Comparison of ENCODE assay signal across 10 cellular contexts in the genomic region with DNA sequence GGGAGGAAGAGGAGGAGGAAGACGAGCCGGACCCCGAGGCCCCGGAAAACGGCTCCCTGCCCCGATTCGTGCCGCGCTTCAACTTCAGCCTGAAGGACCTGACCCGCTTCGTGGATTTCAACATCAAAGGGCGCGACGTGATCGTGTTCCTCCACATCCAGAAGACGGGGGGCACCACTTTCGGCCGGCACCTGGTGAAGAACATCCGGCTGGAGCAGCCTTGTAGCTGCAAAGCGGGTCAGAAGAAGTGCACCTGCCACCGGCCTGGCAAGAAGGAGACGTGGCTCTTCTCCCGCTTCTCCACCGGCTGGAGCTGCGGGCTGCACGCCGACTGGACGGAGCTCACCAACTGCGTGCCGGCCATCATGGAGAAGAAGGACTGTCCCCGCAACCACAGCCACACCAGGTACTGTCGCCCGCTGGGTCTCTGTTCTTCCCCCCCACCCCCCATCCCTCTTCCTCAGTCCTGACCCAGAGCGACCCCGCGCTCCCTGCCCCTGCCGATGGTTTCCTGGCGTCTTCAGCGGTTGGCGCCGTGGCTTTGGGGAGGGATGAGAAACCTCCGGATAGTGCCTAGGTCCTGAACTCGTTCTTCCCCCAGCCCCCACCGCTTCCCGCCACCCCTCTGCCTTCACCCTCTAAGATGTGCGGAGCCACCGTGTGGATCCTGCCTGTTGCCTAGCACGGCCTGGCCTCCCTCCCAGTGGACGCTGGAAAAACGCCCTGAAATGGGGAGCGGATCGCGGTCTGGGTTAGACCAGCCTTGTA. TPM values are rescaled to one million over a fixed set of nuclear protein-coding genes. Genes with fewer than 3 reads are reported as not detected.
DNase-seq lines count a peak whose midpoint lies in the region; ATAC-seq and TF ChIP-seq lines count a peak whose summit lies in the region.
"Had no signal": no experiment of that assay in that cellular context is flagged by ENCODE, and none has a peak within 500 bp of the region (broad histone marks: within the 10 kb centered on the region; RNA-seq: fewer than 3 reads in every experiment).

No MANE protein-coding gene starts in this region.

- DNase-seq in activated CD4-positive, alpha-beta T cell treated with anti-CD3 and anti-CD28 coated beads, Interleukin-2, amount 10 ng/mL, durations not matched to agents 24 days and 14 days, result no peak
- no peak for DNase-seq in activated CD4-positive, alpha-beta T cell treated with anti-CD3 and anti-CD28 coated beads for 1 hour
- no peak for DNase-seq in astrocyte of the cerebellum (ENCODE audit: low read depth)
- peak; percentile 60 for DNase-seq in left kidney (ENCODE audit: low read depth, low spot score)
- peak; percentile 47 for DNase-seq in thyroid gland
- no peak for DNase-seq in superior temporal gyrus (ENCODE audit: extremely low spot score)
- DNase-seq: activated naive CD4-positive, alpha-beta T cell treated with Interleukin-2 at 50 U/mL for 16 hours; CD8-positive, alpha-beta T cell had no signal

- no peak overlapping the region for H3K27ac ChIP-seq in thyroid gland

- H3K9me3 Mint-ChIP-seq in activated CD4-positive, alpha-beta T cell treated with anti-CD3 and anti-CD28 coated beads, Interleukin-2, amount 10 ng/mL, durations not matched to agents 24 days and 14 days, result no peaks in the 10 kb centered on the region
- H3K9me3 Mint-ChIP-seq: CD8-positive, alpha-beta T cell had no signal

- ATAC-seq in GM18909 (IDR thresholded peaks at IDR 0.05; ENCODE audit: poor library complexity, unreplicated experiment) (no peak), HG02840 (IDR thresholded peaks at IDR 0.05; ENCODE audit: low FRiP score, unreplicated experiment) (no peak)
- ATAC-seq: CD8-positive, alpha-beta T cell had no signal

- no peaks in the 10 kb centered on the region for H3K36me3 ChIP-seq in thyroid gland

- H3K9me3 ChIP-seq in thyroid gland, result no peaks in the 10 kb centered on the region

- peak overlapping the region; percentile 53 for H3K4me3 ChIP-seq in astrocyte of the cerebellum (ENCODE audit: low read depth, low read length)
- H3K4me3 ChIP-seq in thyroid gland (replicated peaks in 1 of 3), result peak overlapping the region in 2 of 3 donors; percentile 26 to 34

- WGBS in thyroid gland, 2 donors, result 1 to 3% methylated on average over 25 to 29 of the region's 53 CpGs

- intact Hi-C loops in activated CD4-positive, alpha-beta T cell treated with anti-CD3 and anti-CD28 coated beads, Interleukin-2, amount 10 ng/mL, durations not matched to agents 24 days and 14 days (cut with micrococcal nuclease), result no loop called here
- intact Hi-C loops in thyroid gland (cut with DNase I), result no loop called here

- no peaks in the 10 kb centered on the region for H3K27me3 ChIP-seq in thyroid gland

- peak overlapping the region; percentile 56 for H3K4me3 Mint-ChIP-seq in activated CD4-positive, alpha-beta T cell treated with anti-CD3 and anti-CD28 coated beads, Interleukin-2, amount 10 ng/mL, durations not matched to agents 24 days and 14 days
- H3K4me3 Mint-ChIP-seq: CD8-positive, alpha-beta T cell had no signal

- H3K36me3 Mint-ChIP-seq in activated CD4-positive, alpha-beta T cell treated with anti-CD3 and anti-CD28 coated beads, Interleukin-2, amount 10 ng/mL, durations not matched to agents 24 days and 14 days (ENCODE audit: low read depth), result no peaks in the 10 kb centered on the region
- H3K36me3 Mint-ChIP-seq: CD8-positive, alpha-beta T cell had no signal

- in situ Hi-C loops in astrocyte of the cerebellum (cut with HindIII; ENCODE audit: low sequenced_read_pairs), result no loop called here

- H3K27ac Mint-ChIP-seq in activated CD4-positive, alpha-beta T cell treated with anti-CD3 and anti-CD28 coated beads, Interleukin-2, amount 10 ng/mL, durations not matched to agents 24 days and 14 days, result no peak overlapping the region
- H3K27ac Mint-ChIP-seq: CD8-positive, alpha-beta T cell had no signal

- peaks cover 5 to 6% of the 10 kb centered on the region in 2 donors for H3K4me1 ChIP-seq in thyroid gland

- no peaks in the 10 kb centered on the region for H3K4me1 Mint-ChIP-seq in activated CD4-positive, alpha-beta T cell treated with anti-CD3 and anti-CD28 coated beads, Interleukin-2, amount 10 ng/mL, durations not matched to agents 24 days and 14 days

- H3K27me3 Mint-ChIP-seq in activated CD4-positive, alpha-beta T cell treated with anti-CD3 and anti-CD28 coated beads, Interleukin-2, amount 10 ng/mL, durations not matched to agents 24 days and 14 days, result peaks cover 50% of the 10 kb centered on the region

- no peak for TF ChIP-seq POLR2A in thyroid gland (IDR thresholded peaks at IDR 0.05)

- TF ChIP-seq CTCF in astrocyte of the cerebellum (IDR thresholded peaks at IDR 0.05; ENCODE audit: low read depth, low read length, missing control alignments) (no peak), thyroid gland (IDR thresholded peaks at IDR 0.05) (no peak)

RNA-seq across cellular contexts. Expression of a gene that starts 1.4 kb away (rescaled TPM):
- not detected in 2 replicates for total RNA-seq in activated CD4-positive, alpha-beta T cell treated with anti-CD3 and anti-CD28 coated beads, Interleukin-2, amount 10 ng/mL, durations not matched to agents 24 days and 14 days
- 1 to 10 TPM; 2.0 to 5.8 (median 5.0) TPM for total RNA-seq in thyroid gland
- total RNA-seq: CD8-positive, alpha-beta T cell had no signal

RNA-seq across cellular contexts. Expression of a gene that starts 38.1 kb away (rescaled TPM):
- total RNA-seq in activated CD4-positive, alpha-beta T cell treated with anti-CD3 and anti-CD28 coated beads, Interleukin-2, amount 10 ng/mL, durations not matched to agents 24 days and 14 days, result 0.26 and 0.56 TPM in 2 replicates
- 100 to 1,000 TPM in 1 of 4 donors, 10 to 100 TPM in 3; 57.9 to 159 (median 71.5) TPM for total RNA-seq in thyroid gland
- total RNA-seq: CD8-positive, alpha-beta T cell had no signal

Comparison
In these comparisons a context has a peak if more than half of its experiments do, and no peak if none do; other contexts are left out.
1. DNase-seq: peak in left kidney (single experiment) and thyroid gland (2 of 2); none in activated CD4-positive, alpha-beta T cell treated with anti-CD3 and anti-CD28 coated beads, Interleukin-2, amount 10 ng/mL, durations not matched to agents 24 days and 14 days (single experiment), activated CD4-positive, alpha-beta T cell treated with anti-CD3 and anti-CD28 coated beads for 1 hour (single experiment), astrocyte of the cerebellum (single experiment) and superior temporal gyrus (single experiment).
2. RNA of a gene that starts 38.1 kb away (total RNA-seq): 57.9 to 159 TPM in thyroid gland; 0.26 to 0.56 TPM in activated CD4-positive, alpha-beta T cell treated with anti-CD3 and anti-CD28 coated beads, Interleukin-2, amount 10 ng/mL, durations not matched to agents 24 days and 14 days; every median in the first group is over 10 times any median in the second.